ENCODE assay signal across 8 cellular contexts in genomic region chr6:119308048-119308570, GRCh38. TPM values are rescaled to one million over a fixed set of nuclear protein-coding genes. Genes with fewer than 3 reads are reported as not detected.
DNase-seq lines count a peak whose midpoint lies in the region; ATAC-seq and TF ChIP-seq lines count a peak whose summit lies in the region.

No MANE protein-coding gene starts in this region.

- peak; percentile 56 to 61 for DNase-seq in AML-193 (lab: John Stamatoyannopoulos, UW)
- peak; percentile 60 for DNase-seq in HS-27A (ENCODE audit: low read depth)
- DNase-seq in amniotic stem cell (lab: John Stamatoyannopoulos, UW), result peak; percentile 61
- peak; percentile 64 for DNase-seq in kidney tubule cell (ENCODE audit: low spot score)
- no peak for DNase-seq in NCI-H510A treated with DMSO at 0.1 percent for 48 hours (lab: John Stamatoyannopoulos, UW)
- DNase-seq in Peyer's patch, result no peak
- no peak for DNase-seq in Ammon's horn (ENCODE audit: low spot score)

- no peaks in the 10 kb centered on the region for H3K9me3 ChIP-seq in Peyer's patch

- H3K27me3 ChIP-seq in Peyer's patch, result no peaks in the 10 kb centered on the region

- peaks cover 0 to 15% (median 0%) of the 10 kb centered on the region in 3 donors for H3K36me3 ChIP-seq in Peyer's patch

- H3K4me1 ChIP-seq in Peyer's patch, result peaks cover 0 to 35% (median under 1%) of the 10 kb centered on the region in 4 donors

- H3K27ac ChIP-seq in Peyer's patch, result no peak overlapping the region

- TF ChIP-seq CTCF in Peyer's patch (IDR thresholded peaks at IDR 0.05), result no peak

- ATAC-seq in GM19328 (IDR thresholded peaks at IDR 0.05; ENCODE audit: unreplicated experiment), result no peak

- no peak overlapping the region for H3K4me3 ChIP-seq in Peyer's patch

- TF ChIP-seq POLR2A in Peyer's patch (IDR thresholded peaks at IDR 0.05), result no peak

RNA-seq across cellular contexts. Expression of gene MAN1A1, which starts 41.5 kb away (rescaled TPM):
- total RNA-seq in Peyer's patch, result 100 to 1,000 TPM in 2 of 4 donors, 10 to 100 TPM in 2; 43.7 to 158 (median 103) TPM

Comparison
In these comparisons a context has a peak if more than half of its experiments do, and no peak if none do; other contexts are left out.
1. DNase-seq: peak in AML-193 (2 of 2), HS-27A (single experiment), amniotic stem cell (single experiment) and kidney tubule cell (single experiment); none in NCI-H510A treated with DMSO at 0.1 percent for 48 hours (single experiment), Peyer's patch (0 of 3) and Ammon's horn (single experiment).